Comparison of ENCODE assay signal across 17 cellular contexts in genomic region chr9:116219686-116220085, GRCh38.
DNase-seq lines count a peak whose midpoint lies in the region; ATAC-seq and TF ChIP-seq lines count a peak whose summit lies in the region.
"Had no signal": no experiment of that assay in that cellular context is flagged by ENCODE, and none has a peak within 500 bp of the region (broad histone marks: within the 10 kb centered on the region; RNA-seq: fewer than 3 reads in every experiment).

No MANE protein-coding gene starts in this region.

- no peaks in the 10 kb centered on the region for H4K20me1 ChIP-seq in osteoblast (ENCODE audit: insufficient read depth, low read length)

- intact Hi-C loops in left ventricle myocardium inferior (cut with micrococcal nuclease), result no loop called here

- H2AFZ ChIP-seq in osteoblast (ENCODE audit: low read length), result no peak overlapping the region

- no peak overlapping the region for H3K4me2 ChIP-seq in osteoblast (ENCODE audit: insufficient read depth, low read length)

- H3K27ac ChIP-seq in HEK293 (ENCODE audit: extremely low read depth, low read depth, low read length) (no peak overlapping the region), left ventricle myocardium inferior (replicated peaks) (no peak overlapping the region), osteoblast (ENCODE audit: low read depth, low read length) (no peak overlapping the region)
- H3K27ac ChIP-seq: SJSA1 had no signal

- no peaks in the 10 kb centered on the region for H3K9me3 ChIP-seq in HEK293 (ENCODE audit: control insufficient read depth, insufficient read depth, low read depth, low read length)
- H3K9me3 ChIP-seq in left ventricle myocardium inferior (replicated peaks), result no peaks in the 10 kb centered on the region
- H3K9me3 ChIP-seq in osteoblast (ENCODE audit: low read depth, low read length), result no peaks in the 10 kb centered on the region
- H3K9me3 ChIP-seq: SJSA1 had no signal

- CTCF ChIA-PET in HEK293 (lab: Yijun Ruan, JAX), result interaction anchor here (1.3 kb wide), 1 partner anchor 626 kb away, joined by 3 read pairs; no protein-coding TSS in a partner anchor

- H3K4me3 ChIP-seq in HEK293 (ENCODE audit: low read depth, low read length), result no peak overlapping the region
- H3K4me3 ChIP-seq in left ventricle myocardium inferior, result no peak overlapping the region
- no peak overlapping the region for H3K4me3 ChIP-seq in osteoblast (ENCODE audit: insufficient read depth, low read length)
- H3K4me3 ChIP-seq: SJSA1 had no signal

- POLR2A ChIA-PET in HEK293 (lab: Yijun Ruan, JAX), result interaction anchor here (1.0 kb wide), 2 partner anchors 10 to 14 kb away, joined by 3 to 4 read pairs; no protein-coding TSS in a partner anchor

- in situ Hi-C loops in ACHN (cut with HindIII; ENCODE audit: low pct_ligation_motif_present, low pct_unique_long_range_greater_than_20kb, low sequenced_read_pairs), result no loop called here

- H3K79me2 ChIP-seq in osteoblast (ENCODE audit: insufficient read depth, low read length), result no peaks in the 10 kb centered on the region

- H3K27me3 ChIP-seq in left ventricle myocardium inferior (ENCODE audit: low read depth) (no peaks in the 10 kb centered on the region), osteoblast (ENCODE audit: insufficient read depth, low read length) (no peaks in the 10 kb centered on the region)
- H3K27me3 ChIP-seq: SJSA1 had no signal

- DNase-seq in ACHN, result peak; percentile 79
- peak; percentile 11 for DNase-seq in NCI-H345 treated with DMSO at 0.1 percent for 48 hours (lab: John Stamatoyannopoulos, UW; ENCODE audit: unreplicated experiment)
- DNase-seq in left ventricle myocardium inferior, result peak; percentile 24
- no peak for DNase-seq in ecto neural progenitor cell (ENCODE audit: low spot score)
- no peak for DNase-seq in osteoblast (ENCODE audit: insufficient read length, low spot score, missing footprints)
- DNase-seq in NOMO-1 treated with DMSO at 0.1 percent for 48 hours (lab: John Stamatoyannopoulos, UW; ENCODE audit: unreplicated experiment), result no peak
- DNase-seq: activated CD4-positive, alpha-beta T cell treated with anti-CD3 and anti-CD28 coated beads for 4 hours; activated naive CD4-positive, alpha-beta T cell treated with anti-CD3 and anti-CD28 coated beads for 36 hours; activated T-cell treated with anti-CD3 and anti-CD28 coated beads for 4 hours; cortex of kidney; left colon; NCI-H1930; stimulated activated CD4-positive, alpha-beta T cell treated with anti-CD3 and anti-CD28 coated beads, Interleukin-4, amount 100 ng/mL, for 1 hour; substantia nigra had no signal

- H3K36me3 ChIP-seq in HEK293 (ENCODE audit: control insufficient read depth in 2 of 2, insufficient read depth in 1 of 2, low read length in 2 of 2) (no peaks in the 10 kb centered on the region), left ventricle myocardium inferior (no peaks in the 10 kb centered on the region), osteoblast (ENCODE audit: insufficient read depth, low read length) (peaks cover 14% of the 10 kb centered on the region)

- H3K4me1 ChIP-seq in HEK293 (ENCODE audit: control insufficient read depth, insufficient read depth, low read length), result no peaks in the 10 kb centered on the region
- H3K4me1 ChIP-seq in left ventricle myocardium inferior, result no peaks in the 10 kb centered on the region
- no peaks in the 10 kb centered on the region for H3K4me1 ChIP-seq in osteoblast (ENCODE audit: insufficient read depth, low read length)
- H3K4me1 ChIP-seq: SJSA1 had no signal

- no peak; the same call in 1 of the 2 replicates for TF ChIP-seq CTCF in HEK293 (tag by site-specific recombination; IDR thresholded peaks at IDR 0.05)
- no peak for TF ChIP-seq CTCF in left ventricle myocardium inferior (IDR thresholded peaks at IDR 0.05; ENCODE audit: borderline replicate concordance)
- no peak for TF ChIP-seq CTCF in osteoblast (IDR thresholded peaks at IDR 0.05; ENCODE audit: extremely low read depth, low read depth, low read length)

- no peak for ATAC-seq in GM18519 (IDR thresholded peaks at IDR 0.05; ENCODE audit: low FRiP score, unreplicated experiment)
- ATAC-seq: left colon had no signal

TF ChIP-seq in HEK293, 187 proteins besides CTCF, POLR2A, EP300 and RAD21:
- TF ChIP-seq GLIS2 (tag by site-specific recombination; IDR thresholded peaks at IDR 0.05) (0 out of 2 replicates have a peak, but pooled peaks have one; percentile 19), ZNF426 (tag by site-specific recombination; IDR thresholded peaks at IDR 0.05) (no peak), ZNF600 (tag by site-specific recombination; IDR thresholded peaks at IDR 0.05) (0 out of 2 replicates have a peak, but pooled peaks have one; percentile 24), FEZF1 (tag by site-specific recombination; IDR thresholded peaks at IDR 0.05) (peak; percentile 57), OSR2 (tag by site-specific recombination; IDR thresholded peaks at IDR 0.05) (peak; percentile 55; the same call in 1 of the 2 replicates), ATF2 (tag by site-specific recombination; IDR thresholded peaks at IDR 0.05; ENCODE audit: low read depth) (no peak), GLIS1 (tag by site-specific recombination; IDR thresholded peaks at IDR 0.05) (peak; percentile 37; the same call in 1 of the 2 replicates), KLF17 (tag by site-specific recombination; IDR thresholded peaks at IDR 0.05) (peak; percentile 36; the same call in 1 of the 2 replicates)
TF ChIP-seq in HEK293: peak in this region for 6.

Comparison
In these comparisons a context has a peak if more than half of its experiments do, and no peak if none do; other contexts are left out.
1. DNase-seq: peak in ACHN (single experiment), NCI-H345 treated with DMSO at 0.1 percent for 48 hours (single experiment) and left ventricle myocardium inferior (single experiment); none in ecto neural progenitor cell (single experiment), osteoblast (single experiment) and NOMO-1 treated with DMSO at 0.1 percent for 48 hours (single experiment).